ENCODE assay signal across 19 cellular contexts in the genomic region with DNA sequence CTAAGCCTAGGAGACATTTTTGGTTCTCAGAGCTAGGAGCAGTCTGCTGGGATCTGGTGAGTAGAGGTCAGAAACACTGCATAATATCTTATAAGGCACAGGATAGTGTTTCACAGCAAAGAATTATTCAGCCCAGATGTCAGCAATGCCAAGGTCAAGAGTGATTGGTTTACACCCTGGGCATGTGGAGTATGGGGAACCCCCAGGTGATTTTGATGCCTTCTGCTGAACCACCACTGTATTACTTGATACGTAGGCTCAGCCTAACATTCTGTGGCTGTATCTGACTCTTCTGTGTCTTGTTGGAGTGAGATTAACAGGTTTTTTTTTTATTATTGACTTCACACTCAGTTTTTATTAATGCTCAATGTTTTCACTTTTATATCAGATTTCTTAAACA. TPM values are rescaled to one million over a fixed set of nuclear protein-coding genes. Genes with fewer than 3 reads are reported as not detected.
A peak's percentile ranks its signal among the peaks of the same experiment; 100 is the strongest.
DNase-seq lines count a peak whose midpoint lies in the region; ATAC-seq and TF ChIP-seq lines count a peak whose summit lies in the region.
"Had no signal": no experiment of that assay in that cellular context is flagged by ENCODE, and none has a peak within 500 bp of the region (broad histone marks: within the 10 kb centered on the region; RNA-seq: fewer than 3 reads in every experiment).

No MANE protein-coding gene starts in this region.

- H3K27me3 Mint-ChIP-seq in activated CD4-positive, alpha-beta T cell treated with anti-CD3 and anti-CD28 coated beads for 36 hours: no peaks in the 10 kb centered on the region
- no peaks in the 10 kb centered on the region for H3K27me3 Mint-ChIP-seq in activated CD4-positive, alpha-beta T cell treated with anti-CD3 and anti-CD28 coated beads, Interleukin-2, amount 10 ng/mL, durations not matched to agents 7 days and 5 days
- H3K27me3 Mint-ChIP-seq in naive B cell: no peaks in the 10 kb centered on the region

- H3K27me3 ChIP-seq in sigmoid colon: no peaks in the 10 kb centered on the region
- H3K27me3 ChIP-seq: tibial nerve had no signal

- peaks cover 88% of the 10 kb centered on the region for H3K36me3 Mint-ChIP-seq in activated CD4-positive, alpha-beta T cell treated with anti-CD3 and anti-CD28 coated beads for 36 hours (ENCODE audit: low read depth)
- peaks cover 70% of the 10 kb centered on the region for H3K36me3 Mint-ChIP-seq in activated CD4-positive, alpha-beta T cell treated with anti-CD3 and anti-CD28 coated beads, Interleukin-2, amount 10 ng/mL, durations not matched to agents 7 days and 5 days (ENCODE audit: low read depth)
- H3K36me3 Mint-ChIP-seq in naive B cell: peaks cover 53 to 60% of the 10 kb centered on the region in 2 donors

- WGBS in sigmoid colon, 2 donors: 71 to 85% methylated on average over 1 of the region's 1 CpG

- no peaks in the 10 kb centered on the region for H3K9me3 ChIP-seq in sigmoid colon
- H3K9me3 ChIP-seq: SK-N-SH, tibial nerve had no signal

- H3K27ac ChIP-seq in sigmoid colon: no peak overlapping the region
- H3K27ac ChIP-seq: epithelial cell of prostate, tibial nerve had no signal

- peaks cover 11 to 82% (median 53%) of the 10 kb centered on the region in 4 donors for H3K36me3 ChIP-seq in sigmoid colon

- intact Hi-C loops in activated CD4-positive, alpha-beta T cell treated with anti-CD3 and anti-CD28 coated beads for 36 hours (cut with DNase I, micrococcal nuclease): loop anchor here in 1 of 2 experiments (10.0 kb wide), 1 partner anchor 114 kb away; no protein-coding TSS in a partner anchor
- intact Hi-C loops in sigmoid colon (cut with DNase I): no loop called here

- peaks cover 0 to 15% (median 11%) of the 10 kb centered on the region in 4 donors for H3K4me1 ChIP-seq in sigmoid colon

- no peak for TF ChIP-seq POLR2A in sigmoid colon (IDR thresholded peaks at IDR 0.05)

- peak; percentile 98 for ATAC-seq in activated CD4-positive, alpha-beta T cell treated with anti-CD3 and anti-CD28 coated beads for 36 hours
- peak; percentile 88 for ATAC-seq in GM19463 (IDR thresholded peaks at IDR 0.05; ENCODE audit: unreplicated experiment)
- ATAC-seq in HG03159 (IDR thresholded peaks at IDR 0.05; ENCODE audit: unreplicated experiment): peak; percentile 68
- ATAC-seq in naive B cell (ENCODE audit: low read depth in 2 of 2): peak; percentile 88 to 93

- no peak overlapping the region for H3K4me3 ChIP-seq in sigmoid colon
- H3K4me3 ChIP-seq: tibial nerve had no signal

- CTCF ChIA-PET in activated CD4-positive, alpha-beta T cell treated with anti-CD3 and anti-CD28 coated beads for 36 hours (lab: Charles Lee): interaction anchor here (1.6 kb wide), 1 partner anchor 183 kb away, joined by 5 read pairs; no protein-coding TSS in a partner anchor
- CTCF ChIA-PET in activated CD4-positive, alpha-beta T cell treated with anti-CD3 and anti-CD28 coated beads, Interleukin-2, amount 10 ng/mL, durations not matched to agents 7 days and 5 days (lab: Charles Lee): interaction anchor here (2.1 kb wide), 1 partner anchor 183 kb away, joined by 5 read pairs; no protein-coding TSS in a partner anchor

- POLR2A ChIA-PET in activated CD4-positive, alpha-beta T cell treated with anti-CD3 and anti-CD28 coated beads for 36 hours (lab: Charles Lee): no interaction called here
- POLR2A ChIA-PET in activated CD4-positive, alpha-beta T cell treated with anti-CD3 and anti-CD28 coated beads, Interleukin-2, amount 10 ng/mL, durations not matched to agents 7 days and 5 days (lab: Charles Lee): no interaction called here

- DNase-seq in activated CD4-positive, alpha-beta T cell treated with anti-CD3 and anti-CD28 coated beads for 36 hours: peak; percentile 64
- no peak for DNase-seq in activated CD4-positive, alpha-beta T cell treated with anti-CD3 and anti-CD28 coated beads, Interleukin-2, amount 10 ng/mL, durations not matched to agents 7 days and 5 days
- DNase-seq in naive B cell: peak; percentile 18
- DNase-seq in OCI-M1 (lab: John Stamatoyannopoulos, UW): no peak
- DNase-seq in stimulated activated naive CD4-positive, alpha-beta T cell treated with Interleukin-2 at 50 U/mL for 16 hours (lab: John Stamatoyannopoulos, UW): no peak
- no peak for DNase-seq in sigmoid colon
- DNase-seq: 8988T; activated CD4-positive, CD25-positive, alpha-beta regulatory T cell; activated naive CD4-positive, alpha-beta T cell treated with anti-CD3 and anti-CD28 coated beads, Interleukin-2, amount 50 U/mL, for 16 hours; central memory CD4-positive, alpha-beta T cell; head of caudate nucleus; IMR-90; NCI-H187 treated with DMSO at 0.1 percent for 48 hours; nephron progenitor cell; SK-N-SH had no signal

- no peak for TF ChIP-seq EP300 in sigmoid colon (IDR thresholded peaks at IDR 0.05)

- H3K9me3 Mint-ChIP-seq in activated CD4-positive, alpha-beta T cell treated with anti-CD3 and anti-CD28 coated beads for 36 hours (ENCODE audit: low read depth): no peaks in the 10 kb centered on the region
- H3K9me3 Mint-ChIP-seq in activated CD4-positive, alpha-beta T cell treated with anti-CD3 and anti-CD28 coated beads, Interleukin-2, amount 10 ng/mL, durations not matched to agents 7 days and 5 days: no peaks in the 10 kb centered on the region
- no peaks in the 10 kb centered on the region for H3K9me3 Mint-ChIP-seq in naive B cell
- H3K9me3 Mint-ChIP-seq: nephron progenitor cell had no signal

- H3K4me3 Mint-ChIP-seq in activated CD4-positive, alpha-beta T cell treated with anti-CD3 and anti-CD28 coated beads for 36 hours: no peak overlapping the region
- no peak overlapping the region for H3K4me3 Mint-ChIP-seq in activated CD4-positive, alpha-beta T cell treated with anti-CD3 and anti-CD28 coated beads, Interleukin-2, amount 10 ng/mL, durations not matched to agents 7 days and 5 days
- no peak overlapping the region for H3K4me3 Mint-ChIP-seq in naive B cell
- H3K4me3 Mint-ChIP-seq: nephron progenitor cell had no signal

- TF ChIP-seq CTCF in sigmoid colon (IDR thresholded peaks at IDR 0.05): no peak

- H3K4me1 Mint-ChIP-seq in activated CD4-positive, alpha-beta T cell treated with anti-CD3 and anti-CD28 coated beads for 36 hours: peaks cover 55% of the 10 kb centered on the region
- H3K4me1 Mint-ChIP-seq in activated CD4-positive, alpha-beta T cell treated with anti-CD3 and anti-CD28 coated beads, Interleukin-2, amount 10 ng/mL, durations not matched to agents 7 days and 5 days: peaks cover 36% of the 10 kb centered on the region
- H3K4me1 Mint-ChIP-seq in naive B cell: peaks cover 11 to 27% (median 26%) of the 10 kb centered on the region in 3 donors

- peak overlapping the region; percentile 86 for H3K27ac Mint-ChIP-seq in activated CD4-positive, alpha-beta T cell treated with anti-CD3 and anti-CD28 coated beads for 36 hours
- no peak overlapping the region for H3K27ac Mint-ChIP-seq in activated CD4-positive, alpha-beta T cell treated with anti-CD3 and anti-CD28 coated beads, Interleukin-2, amount 10 ng/mL, durations not matched to agents 7 days and 5 days
- H3K27ac Mint-ChIP-seq in naive B cell: peak overlapping the region; percentile 88 to 100 (median 92)
- H3K27ac Mint-ChIP-seq: nephron progenitor cell had no signal

RNA-seq across cellular contexts. Expression of a gene that starts 6.0 kb away (rescaled TPM):
- 100 to 1,000 TPM; 161 to 180 TPM for total RNA-seq in activated CD4-positive, alpha-beta T cell treated with anti-CD3 and anti-CD28 coated beads for 36 hours
- 10 to 100 TPM; 80.7 to 93.9 TPM for total RNA-seq in activated CD4-positive, alpha-beta T cell treated with anti-CD3 and anti-CD28 coated beads, Interleukin-2, amount 10 ng/mL, durations not matched to agents 7 days and 5 days
- polyA plus RNA-seq in naive B cell (ENCODE audit: low read depth in 6 of 6) (10 to 100 TPM; 35.9 to 58.6 (median 44.0) TPM), sigmoid colon (10 to 100 TPM; 18.0 to 32.0 (median 19.7) TPM)
- 10 to 100 TPM; 33.0 to 41.0 (median 37.5) TPM for total RNA-seq in sigmoid colon

Comparison
In these comparisons a context has a peak if more than half of its experiments do, and no peak if none do; other contexts are left out.
1. DNase-seq: peak in activated CD4-positive, alpha-beta T cell treated with anti-CD3 and anti-CD28 coated beads for 36 hours (single experiment) and naive B cell (single experiment); none in activated CD4-positive, alpha-beta T cell treated with anti-CD3 and anti-CD28 coated beads, Interleukin-2, amount 10 ng/mL, durations not matched to agents 7 days and 5 days (single experiment), OCI-M1 (single experiment), stimulated activated naive CD4-positive, alpha-beta T cell treated with Interleukin-2 at 50 U/mL for 16 hours (single experiment) and sigmoid colon (single experiment).
2. Peak in every context shown above with its lines, with median percentiles within 50 percentile points of each other: ATAC-seq.